In genomic region chr3:32998631-32999451, GRCh38 we compare ENCODE assay signal across 19 cellular contexts. TPM values are rescaled to one million over a fixed set of nuclear protein-coding genes. Genes with fewer than 3 reads are reported as not detected.
DNase-seq lines count a peak whose midpoint lies in the region; ATAC-seq and TF ChIP-seq lines count a peak whose summit lies in the region.
"Had no signal": no experiment of that assay in that cellular context is flagged by ENCODE, and none has a peak within 500 bp of the region (broad histone marks: within the 10 kb centered on the region; RNA-seq: fewer than 3 reads in every experiment).

No MANE protein-coding gene starts in this region.

- no peak overlapping the region for H4K91ac ChIP-seq in H9 (ENCODE audit: insufficient read length, low read depth, low read length)

- H3K27ac Mint-ChIP-seq in activated CD8-positive, alpha-beta memory T cell treated with anti-CD3 and anti-CD28 coated beads, Interleukin-2, amount 10 ng/mL, durations not matched to agents 7 days and 5 days, result peak overlapping the region; percentile 84
- H3K27ac Mint-ChIP-seq in H9 (peak overlapping the region in 2 of 3 experiments; percentile 12 to 84; a peak in 3 of 7 replicates), naive B cell (peak overlapping the region in 5 of 6 donors; percentile 28 to 85 (median 51))
- H3K27ac Mint-ChIP-seq in activated naive CD4-positive, alpha-beta T cell treated with anti-CD3 and anti-CD28 coated beads, Interleukin-2, amount 10 ng/mL, durations not matched to agents 7 days and 5 days, result peak overlapping the region; percentile 62

- H3K23me2 ChIP-seq in H9 (ENCODE audit: insufficient read length, low read depth, low read length, poor library complexity, severe bottlenecking), result no peaks in the 10 kb centered on the region

- H4K20me1 ChIP-seq in H9 (ENCODE audit: control insufficient read depth, insufficient read depth, insufficient read length), result no peaks in the 10 kb centered on the region

- H4K5ac ChIP-seq in H9 (ENCODE audit: insufficient read length, low read depth, low read length), result no peak overlapping the region

- no peak overlapping the region for H3K23ac ChIP-seq in H9 (ENCODE audit: insufficient read length, low read depth, low read length)

- H3K27me3 ChIP-seq in H9 (ENCODE audit: insufficient read depth, low read length), result no peaks in the 10 kb centered on the region
- no peaks in the 10 kb centered on the region for H3K27me3 ChIP-seq in thyroid gland
- H3K27me3 ChIP-seq: BE2C, neutrophil had no signal

- H2BK20ac ChIP-seq in H9 (ENCODE audit: low read depth, low read length, poor library complexity, severe bottlenecking), result no peak overlapping the region

- H3K4me1 Mint-ChIP-seq in activated CD8-positive, alpha-beta memory T cell treated with anti-CD3 and anti-CD28 coated beads, Interleukin-2, amount 10 ng/mL, durations not matched to agents 7 days and 5 days, result peaks cover 76% of the 10 kb centered on the region
- H3K4me1 Mint-ChIP-seq in H9 (peaks cover 15 to 18% of the 10 kb centered on the region in 2 experiments), naive B cell (peaks cover 11 to 13% (median 12%) of the 10 kb centered on the region in 3 donors)
- peaks cover 63% of the 10 kb centered on the region for H3K4me1 Mint-ChIP-seq in activated naive CD4-positive, alpha-beta T cell treated with anti-CD3 and anti-CD28 coated beads, Interleukin-2, amount 10 ng/mL, durations not matched to agents 7 days and 5 days

- peak; percentile 54 for ATAC-seq in activated CD8-positive, alpha-beta memory T cell treated with anti-CD3 and anti-CD28 coated beads, Interleukin-2, amount 10 ng/mL, durations not matched to agents 7 days and 5 days
- no peak for ATAC-seq in naive B cell (ENCODE audit: low read depth in 2 of 2)
- no peak for ATAC-seq in HG03432 (IDR thresholded peaks at IDR 0.05; ENCODE audit: unreplicated experiment)
- ATAC-seq: A549 had no signal

- H3K4me3 Mint-ChIP-seq in activated CD8-positive, alpha-beta memory T cell treated with anti-CD3 and anti-CD28 coated beads, Interleukin-2, amount 10 ng/mL, durations not matched to agents 7 days and 5 days, result no peak overlapping the region
- H3K4me3 Mint-ChIP-seq in H9, result no peak overlapping the region
- H3K4me3 Mint-ChIP-seq in activated naive CD4-positive, alpha-beta T cell treated with anti-CD3 and anti-CD28 coated beads, Interleukin-2, amount 10 ng/mL, durations not matched to agents 7 days and 5 days, result no peak overlapping the region
- no peak overlapping the region for H3K4me3 Mint-ChIP-seq in naive B cell

- no peak overlapping the region for H3K4me3 ChIP-seq in thyroid gland (replicated peaks in 1 of 3)
- H3K4me3 ChIP-seq: A549 had no signal

- H3K4me1 ChIP-seq in H9 (ENCODE audit: insufficient read depth, low read length) (no peaks in the 10 kb centered on the region), thyroid gland (peaks cover 0 to 2% of the 10 kb centered on the region in 2 donors)
- H3K4me1 ChIP-seq: A549, BE2C had no signal

- WGBS in H9 (ENCODE audit: extremely low coverage, insufficient read length, low lambda C conversion rate), result no CpG with 5 or more reads among the region's 10 CpGs
- 84 to 87% methylated on average over 10 of the region's 10 CpGs for WGBS in thyroid gland, 2 donors

- H3K36me3 Mint-ChIP-seq in activated CD8-positive, alpha-beta memory T cell treated with anti-CD3 and anti-CD28 coated beads, Interleukin-2, amount 10 ng/mL, durations not matched to agents 7 days and 5 days, result peaks cover 37% of the 10 kb centered on the region
- H3K36me3 Mint-ChIP-seq in H9 (ENCODE audit: insufficient read depth in 1 of 3, low read depth in 3 of 3), result peaks cover 2 to 11% (median 6%) of the 10 kb centered on the region in 3 experiments; a peak in 5 of 7 replicates
- peaks cover 49% of the 10 kb centered on the region for H3K36me3 Mint-ChIP-seq in activated naive CD4-positive, alpha-beta T cell treated with anti-CD3 and anti-CD28 coated beads, Interleukin-2, amount 10 ng/mL, durations not matched to agents 7 days and 5 days
- H3K36me3 Mint-ChIP-seq in naive B cell, result peaks cover 11 to 18% of the 10 kb centered on the region in 2 donors

- H3K27me3 Mint-ChIP-seq in activated CD8-positive, alpha-beta memory T cell treated with anti-CD3 and anti-CD28 coated beads, Interleukin-2, amount 10 ng/mL, durations not matched to agents 7 days and 5 days, result no peaks in the 10 kb centered on the region
- no peaks in the 10 kb centered on the region for H3K27me3 Mint-ChIP-seq in H9 (ENCODE audit: low read depth)
- H3K27me3 Mint-ChIP-seq in activated naive CD4-positive, alpha-beta T cell treated with anti-CD3 and anti-CD28 coated beads, Interleukin-2, amount 10 ng/mL, durations not matched to agents 7 days and 5 days, result peaks cover 4% of the 10 kb centered on the region
- H3K27me3 Mint-ChIP-seq in naive B cell, result no peaks in the 10 kb centered on the region

- no peaks in the 10 kb centered on the region for H3K9me3 ChIP-seq in H9 (ENCODE audit: control insufficient read depth, low read depth, low read length)
- no peaks in the 10 kb centered on the region for H3K9me3 ChIP-seq in thyroid gland
- H3K9me3 ChIP-seq: A549, BE2C, neutrophil, SK-N-SH had no signal

- no peak overlapping the region for H3K18ac ChIP-seq in H9 (ENCODE audit: insufficient read length, low read depth, low read length)

- H3K79me1 ChIP-seq in H9 (ENCODE audit: insufficient read depth, low read depth, low read length, poor library complexity, severe bottlenecking), result no peaks in the 10 kb centered on the region

- no peak for TF ChIP-seq POLR2A in thyroid gland (IDR thresholded peaks at IDR 0.05)

- H3T11ph ChIP-seq in H9 (ENCODE audit: low read length), result no peak overlapping the region

- no peak overlapping the region for H2BK120ac ChIP-seq in H9 (ENCODE audit: low read depth, low read length, poor library complexity, severe bottlenecking)

- intact Hi-C loops in thyroid gland (cut with DNase I), result no loop called here

- H3K14ac ChIP-seq in H9 (ENCODE audit: insufficient read depth, low read length), result no peak overlapping the region

- no peak overlapping the region for H3K4me2 ChIP-seq in H9 (ENCODE audit: insufficient read depth, insufficient read length, low read length)
- H3K4me2 ChIP-seq: A549, SK-N-SH had no signal

- no peak overlapping the region for H2AK5ac ChIP-seq in H9 (ENCODE audit: insufficient read length, low read length)

- H3K27ac ChIP-seq in H9 (ENCODE audit: insufficient read length, low read depth, low read length), result no peak overlapping the region
- H3K27ac ChIP-seq in thyroid gland, result no peak overlapping the region
- H3K27ac ChIP-seq: A549, neutrophil, RWPE1 had no signal

- H3K79me2 ChIP-seq in H9 (ENCODE audit: insufficient read depth, low read length), result no peaks in the 10 kb centered on the region

- H2BK5ac ChIP-seq in H9 (ENCODE audit: insufficient read length, low read length), result no peak overlapping the region

- no peak overlapping the region for H3K56ac ChIP-seq in H9 (ENCODE audit: insufficient read length, low read depth, low read length)

- TF ChIP-seq CTCF in H9 (conservative IDR thresholded peaks at IDR 0.05), result no peak
- TF ChIP-seq CTCF in thyroid gland (IDR thresholded peaks at IDR 0.05), result no peak

- CTCF ChIA-PET in activated CD8-positive, alpha-beta memory T cell treated with anti-CD3 and anti-CD28 coated beads, Interleukin-2, amount 10 ng/mL, durations not matched to agents 7 days and 5 days (lab: Charles Lee), result interaction anchor here (1.2 to 1.9 kb wide), 2 partner anchors 51 to 76 kb away, joined by 4 read pairs; no protein-coding TSS in a partner anchor
- CTCF ChIA-PET in activated naive CD4-positive, alpha-beta T cell treated with anti-CD3 and anti-CD28 coated beads, Interleukin-2, amount 10 ng/mL, durations not matched to agents 7 days and 5 days (lab: Charles Lee), result no interaction called here

- no peak overlapping the region for H3K9ac ChIP-seq in H9 (ENCODE audit: extremely low read depth, insufficient read length, low read length)
- H3K9ac ChIP-seq: SK-N-SH had no signal

- no peak overlapping the region for H2BK15ac ChIP-seq in H9 (ENCODE audit: low read depth, low read length)

- no peaks in the 10 kb centered on the region for H3K9me3 Mint-ChIP-seq in activated CD8-positive, alpha-beta memory T cell treated with anti-CD3 and anti-CD28 coated beads, Interleukin-2, amount 10 ng/mL, durations not matched to agents 7 days and 5 days (ENCODE audit: low read depth)
- H3K9me3 Mint-ChIP-seq in H9, result peaks cover 0 to under 1% of the 10 kb centered on the region in 2 experiments; a peak in 2 of 5 replicates
- no peaks in the 10 kb centered on the region for H3K9me3 Mint-ChIP-seq in activated naive CD4-positive, alpha-beta T cell treated with anti-CD3 and anti-CD28 coated beads, Interleukin-2, amount 10 ng/mL, durations not matched to agents 7 days and 5 days
- no peaks in the 10 kb centered on the region for H3K9me3 Mint-ChIP-seq in naive B cell

- H3K36me3 ChIP-seq in thyroid gland, result no peaks in the 10 kb centered on the region
- H3K36me3 ChIP-seq: BE2C had no signal

- no peak for DNase-seq in activated CD8-positive, alpha-beta memory T cell treated with anti-CD3 and anti-CD28 coated beads, Interleukin-2, amount 10 ng/mL, durations not matched to agents 7 days and 5 days
- DNase-seq in activated CD8-positive, alpha-beta memory T cell treated with anti-CD3 and anti-CD28 coated beads, Interleukin-2, amount 50 U/mL, for 48 hours, result no peak
- DNase-seq in H9 (no peak), naive B cell (no peak), thyroid gland (no peak), pons (ENCODE audit: low spot score) (no peak)
- DNase-seq in activated naive CD4-positive, alpha-beta T cell treated with anti-CD3 and anti-CD28 coated beads, Interleukin-2, amount 10 ng/mL, durations not matched to agents 7 days and 5 days, result no peak
- DNase-seq: BE2C, caudate nucleus, hypothalamus, islet precursor cell, NCI-H1105 treated with DMSO at 0.1 percent for 48 hours, NCI-H526, SK-N-SH, T1000 had no signal

- no peak overlapping the region for H3K4ac ChIP-seq in H9 (ENCODE audit: low read depth, low read length)

- H2BK12ac ChIP-seq in H9 (ENCODE audit: insufficient read length, low read depth, low read length), result no peak overlapping the region

- no peak overlapping the region for H2AFZ ChIP-seq in H9 (ENCODE audit: low read length)

- H4K8ac ChIP-seq in H9 (replicated peaks; ENCODE audit: insufficient read length, low read depth, low read length), result no peak overlapping the region

RNA-seq across cellular contexts. Expression of gene CCR4, which starts 47.4 kb away (rescaled TPM):
- 10 to 100 TPM; 22.8 to 42.1 TPM for total RNA-seq in activated CD8-positive, alpha-beta memory T cell treated with anti-CD3 and anti-CD28 coated beads, Interleukin-2, amount 10 ng/mL, durations not matched to agents 7 days and 5 days
- total RNA-seq in H9 (2021) (0.07 and 0.09 TPM in 2 replicates), thyroid gland (under 1 TPM in 2 of 4 donors, not detected in 2; 0.13 to 0.88 TPM)
- under 1 TPM in 4 of 6 donors, not detected in 2; 0.08 to 0.27 (median 0.16) TPM for polyA plus RNA-seq in naive B cell (ENCODE audit: low read depth in 6 of 6)
- polyA plus RNA-seq: A549, SK-N-SH had no signal

Comparison
In these comparisons a context has a peak if more than half of its experiments do, and no peak if none do; other contexts are left out.
1. RNA of gene CCR4, which starts 47.4 kb away (total RNA-seq): 22.8 to 42.1 TPM in activated CD8-positive, alpha-beta memory T cell treated with anti-CD3 and anti-CD28 coated beads, Interleukin-2, amount 10 ng/mL, durations not matched to agents 7 days and 5 days; 0.13 to 0.88 TPM in thyroid gland and 0.07 to 0.09 TPM in H9; every median in the first group is over 10 times any median in the second.
2. Peak in every context shown above with its lines, with median percentiles within 50 percentile points of each other: H3K27ac Mint-ChIP-seq.